ENCODE assay signal across 17 cellular contexts in the genomic region with DNA sequence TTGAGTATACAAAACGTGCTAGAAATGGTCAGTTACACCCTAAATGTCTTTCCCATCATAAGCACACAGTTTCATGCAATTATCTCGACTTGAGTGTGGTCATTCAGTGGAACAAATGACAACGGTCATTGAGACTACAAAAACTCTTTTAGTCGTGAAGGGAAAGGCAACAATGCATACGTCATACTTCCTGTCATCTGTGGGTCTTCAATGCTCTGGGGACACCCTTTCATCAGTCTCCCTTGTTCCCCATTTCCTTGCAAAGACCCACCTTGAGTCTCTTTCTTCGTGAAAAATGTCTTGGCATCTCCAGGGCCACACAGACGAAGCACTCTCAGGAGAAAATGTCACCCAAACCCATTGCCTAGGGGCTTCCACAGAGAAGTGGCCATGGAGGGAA.
A peak's percentile ranks its signal among the peaks of the same experiment; 100 is the strongest.
DNase-seq lines count a peak whose midpoint lies in the region; ATAC-seq and TF ChIP-seq lines count a peak whose summit lies in the region.
"Had no signal": no experiment of that assay in that cellular context is flagged by ENCODE, and none has a peak within 500 bp of the region (broad histone marks: within the 10 kb centered on the region; RNA-seq: fewer than 3 reads in every experiment).

No MANE protein-coding gene starts in this region.

- H3K27me3 Mint-ChIP-seq in activated CD8-positive, alpha-beta T cell treated with anti-CD3 and anti-CD28 coated beads, Interleukin-2, amount 10 ng/mL, durations not matched to agents 7 days and 5 days (ENCODE audit: low read depth): no peaks in the 10 kb centered on the region
- no peaks in the 10 kb centered on the region for H3K27me3 Mint-ChIP-seq in stimulated activated memory B cell treated with anti-CD40 and anti-IgM and Interleukin-4, amounts not matched to agents 10 μg/mL and 1 μg/mL and 100 μg/mL, for 72 hours
- no peaks in the 10 kb centered on the region for H3K27me3 Mint-ChIP-seq in progenitor cell of endocrine pancreas
- H3K27me3 Mint-ChIP-seq: brain had no signal

- no peak overlapping the region for H3K4me3 ChIP-seq in right atrium auricular region
- H3K4me3 ChIP-seq: coronary artery, mucosa of descending colon, sigmoid colon had no signal

- H3K9me3 ChIP-seq in right atrium auricular region: no peaks in the 10 kb centered on the region
- H3K9me3 ChIP-seq: mucosa of descending colon, sigmoid colon had no signal

- POLR2A ChIA-PET in activated CD8-positive, alpha-beta T cell treated with anti-CD3 and anti-CD28 coated beads, Interleukin-2, amount 10 ng/mL, durations not matched to agents 7 days and 5 days (lab: Charles Lee): interaction anchor here (1.1 kb wide), 1 partner anchor 11 kb away, joined by 3 read pairs; no protein-coding TSS in a partner anchor

- H3K4me3 Mint-ChIP-seq in activated CD8-positive, alpha-beta T cell treated with anti-CD3 and anti-CD28 coated beads, Interleukin-2, amount 10 ng/mL, durations not matched to agents 7 days and 5 days: no peak overlapping the region
- H3K4me3 Mint-ChIP-seq in stimulated activated memory B cell treated with anti-CD40 and anti-IgM and Interleukin-4, amounts not matched to agents 10 μg/mL and 1 μg/mL and 100 μg/mL, for 72 hours: peak overlapping the region; percentile 29
- no peak overlapping the region for H3K4me3 Mint-ChIP-seq in progenitor cell of endocrine pancreas (ENCODE audit: low read depth)
- H3K4me3 Mint-ChIP-seq: brain had no signal

- H3K27ac Mint-ChIP-seq in activated CD8-positive, alpha-beta T cell treated with anti-CD3 and anti-CD28 coated beads, Interleukin-2, amount 10 ng/mL, durations not matched to agents 7 days and 5 days: peak overlapping the region; percentile 22
- peak overlapping the region; percentile 84 for H3K27ac Mint-ChIP-seq in stimulated activated memory B cell treated with anti-CD40 and anti-IgM and Interleukin-4, amounts not matched to agents 10 μg/mL and 1 μg/mL and 100 μg/mL, for 72 hours
- H3K27ac Mint-ChIP-seq in progenitor cell of endocrine pancreas: no peak overlapping the region

- no peaks in the 10 kb centered on the region for H3K36me3 ChIP-seq in right atrium auricular region
- H3K36me3 ChIP-seq: sigmoid colon had no signal

- H3K4me1 Mint-ChIP-seq in activated CD8-positive, alpha-beta T cell treated with anti-CD3 and anti-CD28 coated beads, Interleukin-2, amount 10 ng/mL, durations not matched to agents 7 days and 5 days (ENCODE audit: low read depth): peaks cover 69% of the 10 kb centered on the region
- H3K4me1 Mint-ChIP-seq in stimulated activated memory B cell treated with anti-CD40 and anti-IgM and Interleukin-4, amounts not matched to agents 10 μg/mL and 1 μg/mL and 100 μg/mL, for 72 hours: peaks cover 64% of the 10 kb centered on the region
- H3K4me1 Mint-ChIP-seq in progenitor cell of endocrine pancreas (ENCODE audit: low read depth): peaks cover 24% of the 10 kb centered on the region

- H3K4me1 ChIP-seq in right atrium auricular region: peaks cover 0 to 26% of the 10 kb centered on the region in 2 donors
- H3K4me1 ChIP-seq: foreskin keratinocyte had no signal

- TF ChIP-seq CTCF in right atrium auricular region (IDR thresholded peaks at IDR 0.05): no peak
- no peak for TF ChIP-seq CTCF in progenitor cell of endocrine pancreas (IDR thresholded peaks at IDR 0.05; ENCODE audit: unreplicated experiment)

- CTCF ChIA-PET in activated CD8-positive, alpha-beta T cell treated with anti-CD3 and anti-CD28 coated beads, Interleukin-2, amount 10 ng/mL, durations not matched to agents 7 days and 5 days (lab: Charles Lee): no interaction called here

- H3K9me3 Mint-ChIP-seq in activated CD8-positive, alpha-beta T cell treated with anti-CD3 and anti-CD28 coated beads, Interleukin-2, amount 10 ng/mL, durations not matched to agents 7 days and 5 days (ENCODE audit: insufficient read depth): no peaks in the 10 kb centered on the region
- H3K9me3 Mint-ChIP-seq in stimulated activated memory B cell treated with anti-CD40 and anti-IgM and Interleukin-4, amounts not matched to agents 10 μg/mL and 1 μg/mL and 100 μg/mL, for 72 hours: no peaks in the 10 kb centered on the region
- peaks cover 4% of the 10 kb centered on the region for H3K9me3 Mint-ChIP-seq in progenitor cell of endocrine pancreas (ENCODE audit: low read depth)

- H3K27ac ChIP-seq in right atrium auricular region: peak overlapping the region; percentile 69 to 83
- H3K27ac ChIP-seq: foreskin keratinocyte, RWPE1, sigmoid colon had no signal

- ATAC-seq in left ventricle myocardium superior: no peak
- ATAC-seq in GM19035 (IDR thresholded peaks at IDR 0.05; ENCODE audit: unreplicated experiment): peak; percentile 28
- no peak for ATAC-seq in activated CD8-positive, alpha-beta T cell treated with anti-CD3 and anti-CD28 coated beads, Interleukin-2, amount 10 ng/mL, durations not matched to agents 7 days and 5 days
- ATAC-seq in stimulated activated memory B cell treated with anti-CD40 and anti-IgM and Interleukin-4, amounts not matched to agents 10 μg/mL and 1 μg/mL and 100 μg/mL, for 72 hours: peak; percentile 46
- no peak for ATAC-seq in left cardiac atrium
- ATAC-seq: foreskin keratinocyte, mucosa of descending colon had no signal

- intact Hi-C loops in left ventricle myocardium superior (cut with micrococcal nuclease) (no loop called here), left cardiac atrium (cut with DNase I) (no loop called here)

- no peaks in the 10 kb centered on the region for H3K27me3 ChIP-seq in right atrium auricular region
- H3K27me3 ChIP-seq: foreskin keratinocyte, sigmoid colon had no signal

- peaks cover 56% of the 10 kb centered on the region for H3K36me3 Mint-ChIP-seq in activated CD8-positive, alpha-beta T cell treated with anti-CD3 and anti-CD28 coated beads, Interleukin-2, amount 10 ng/mL, durations not matched to agents 7 days and 5 days (ENCODE audit: low read depth)
- H3K36me3 Mint-ChIP-seq in stimulated activated memory B cell treated with anti-CD40 and anti-IgM and Interleukin-4, amounts not matched to agents 10 μg/mL and 1 μg/mL and 100 μg/mL, for 72 hours: peaks cover 40% of the 10 kb centered on the region
- peaks cover 15% of the 10 kb centered on the region for H3K36me3 Mint-ChIP-seq in progenitor cell of endocrine pancreas (ENCODE audit: insufficient read depth)

- DNase-seq in right atrium auricular region (ENCODE audit: low spot score) (no peak), left ventricle myocardium superior (no peak), SHP77 treated with DMSO at 0.1 percent for 48 hours (lab: John Stamatoyannopoulos, UW) (no peak), left cardiac atrium (no peak), progenitor cell of endocrine pancreas (ENCODE audit: low spot score, unreplicated experiment) (no peak)
- DNase-seq in activated CD8-positive, alpha-beta T cell treated with anti-CD3 and anti-CD28 coated beads, Interleukin-2, amount 10 ng/mL, durations not matched to agents 7 days and 5 days: no peak
- DNase-seq: foreskin keratinocyte, GF-D8, mucosa of descending colon, NCI-H1930, sigmoid colon, SW 1271 had no signal

Comparison
In these comparisons a context has a peak if more than half of its experiments do, and no peak if none do; other contexts are left out.
1. ATAC-seq: peak in GM19035 (single experiment) and stimulated activated memory B cell treated with anti-CD40 and anti-IgM and Interleukin-4, amounts not matched to agents 10 μg/mL and 1 μg/mL and 100 μg/mL, for 72 hours (single experiment); none in left ventricle myocardium superior (single experiment), activated CD8-positive, alpha-beta T cell treated with anti-CD3 and anti-CD28 coated beads, Interleukin-2, amount 10 ng/mL, durations not matched to agents 7 days and 5 days (single experiment) and left cardiac atrium (0 of 2).